12 cellular contexts compared by ENCODE assay signal in genomic region chr5:157842787-157843186, GRCh38.
"Had no signal": no experiment of that assay in that cellular context is flagged by ENCODE, and none has a peak within 500 bp of the region (broad histone marks: within the 10 kb centered on the region; RNA-seq: fewer than 3 reads in every experiment).

No MANE protein-coding gene starts in this region.

- DNase-seq: activated CD8-positive, alpha-beta memory T cell treated with anti-CD3 and anti-CD28 coated beads, Interleukin-2, amount 50 U/mL, for 4 hours; activated CD8-positive, alpha-beta T cell treated with anti-CD3 and anti-CD28 coated beads for 36 hours; activated naive CD8-positive, alpha-beta T cell treated with anti-CD3 and anti-CD28 coated beads, Interleukin-2, amount 10 ng/mL, durations not matched to agents 7 days and 5 days; anterior cingulate cortex; dorsolateral prefrontal cortex; immature natural killer cell; mesenchymal stem cell; posterior cingulate gyrus; T1000 had no signal

- H3K4me3 Mint-ChIP-seq: activated CD8-positive, alpha-beta T cell treated with anti-CD3 and anti-CD28 coated beads for 36 hours; activated naive CD8-positive, alpha-beta T cell treated with anti-CD3 and anti-CD28 coated beads, Interleukin-2, amount 10 ng/mL, durations not matched to agents 7 days and 5 days had no signal

- H3K4me1 ChIP-seq: breast epithelium had no signal

- H3K9me3 ChIP-seq: breast epithelium, esophagus muscularis mucosa had no signal

- H3K9me3 Mint-ChIP-seq: activated CD8-positive, alpha-beta T cell treated with anti-CD3 and anti-CD28 coated beads for 36 hours; activated naive CD8-positive, alpha-beta T cell treated with anti-CD3 and anti-CD28 coated beads, Interleukin-2, amount 10 ng/mL, durations not matched to agents 7 days and 5 days; immature natural killer cell had no signal

- H3K27ac Mint-ChIP-seq: activated CD8-positive, alpha-beta T cell treated with anti-CD3 and anti-CD28 coated beads for 36 hours; activated naive CD8-positive, alpha-beta T cell treated with anti-CD3 and anti-CD28 coated beads, Interleukin-2, amount 10 ng/mL, durations not matched to agents 7 days and 5 days had no signal

- H3K27ac ChIP-seq: breast epithelium, dorsolateral prefrontal cortex, esophagus muscularis mucosa, skin epidermis had no signal

- H3K4me3 ChIP-seq: breast epithelium, dorsolateral prefrontal cortex, esophagus muscularis mucosa, skin epidermis had no signal

- ATAC-seq: activated CD8-positive, alpha-beta T cell treated with anti-CD3 and anti-CD28 coated beads for 36 hours had no signal

- H3K27me3 Mint-ChIP-seq: activated CD8-positive, alpha-beta T cell treated with anti-CD3 and anti-CD28 coated beads for 36 hours; activated naive CD8-positive, alpha-beta T cell treated with anti-CD3 and anti-CD28 coated beads, Interleukin-2, amount 10 ng/mL, durations not matched to agents 7 days and 5 days had no signal

- H3K27me3 ChIP-seq: breast epithelium, dorsolateral prefrontal cortex, esophagus muscularis mucosa had no signal

- H3K36me3 ChIP-seq: breast epithelium had no signal
